Comparison of ENCODE assay signal across 8 cellular contexts in the genomic region with DNA sequence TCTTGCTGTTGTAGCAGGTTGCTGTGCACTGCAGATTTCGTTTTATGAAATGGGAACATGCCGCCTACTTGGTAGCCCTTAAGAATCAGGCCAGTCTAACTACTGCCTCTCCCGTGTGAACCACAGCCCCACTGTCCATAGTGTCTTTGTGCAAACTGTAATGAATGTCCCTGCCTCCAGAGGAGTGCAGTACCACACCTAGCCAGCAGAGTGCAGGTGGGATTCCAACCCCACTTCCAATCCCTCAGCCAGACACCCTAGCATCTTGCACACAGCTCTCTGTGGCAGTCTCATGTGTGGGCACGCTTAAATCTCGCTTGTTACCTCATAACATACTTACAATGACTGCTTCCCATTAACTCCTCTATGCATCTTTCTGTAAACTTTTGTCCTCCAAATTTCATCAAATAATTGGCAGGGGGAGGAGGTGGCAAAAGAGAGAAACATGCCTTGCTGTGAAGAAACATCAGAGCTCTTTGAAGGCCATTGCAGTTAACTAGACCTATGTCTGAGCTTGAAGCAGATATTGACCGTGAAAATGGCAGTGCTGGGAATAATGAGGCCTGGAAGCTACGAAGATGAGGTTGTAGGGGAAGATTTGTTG. TPM values are rescaled to one million over a fixed set of nuclear protein-coding genes. Genes with fewer than 3 reads are reported as not detected.
DNase-seq lines count a peak whose midpoint lies in the region; ATAC-seq, FAIRE-seq and TF ChIP-seq lines count a peak whose summit lies in the region.

No MANE protein-coding gene starts in this region.

- H3K27me3 ChIP-seq in cardiac muscle cell (no peaks in the 10 kb centered on the region), endothelial cell of umbilical vein (ENCODE audit: control insufficient read depth in 2 of 2, insufficient read depth in 2 of 2, low read length in 2 of 2) (no peaks in the 10 kb centered on the region)

- BruUV-seq in endothelial cell of umbilical vein (replicated peaks; lab: Mats Ljungman, UMichigan): no TSS peak

- no peaks in the 10 kb centered on the region for H3K4me1 ChIP-seq in cardiac muscle cell (ENCODE audit: low read depth)
- H3K4me1 ChIP-seq in endothelial cell of umbilical vein (ENCODE audit: control insufficient read depth, extremely low read depth, insufficient read depth, low read length): peaks cover 71% of the 10 kb centered on the region

- POLR2A ChIA-PET in endothelial cell of umbilical vein (lab: Charles Lee): no interaction called here

- TF ChIP-seq CTCF in cardiac muscle cell (IDR thresholded peaks at IDR 0.05; ENCODE audit: low read depth, low read length): peak; percentile 48
- TF ChIP-seq CTCF in endothelial cell of umbilical vein (IDR thresholded peaks at IDR 0.05; ENCODE audit: extremely low read depth in 1 of 2, insufficient read depth in 1 of 2, low read depth in 1 of 2, low read length in 2 of 2): peak; percentile 26 to 58

- DNase-seq in cardiac muscle cell (ENCODE audit: low read depth in 1 of 2, low spot score in 1 of 2): peak in 1 of 2 donors; percentile 22
- no peak for DNase-seq in left ventricle myocardium superior
- peak; percentile 28 to 52 for DNase-seq in activated CD4-positive, alpha-beta T cell treated with anti-CD3 and anti-CD28 coated beads for 4 hours
- peak; percentile 47 for DNase-seq in endothelial cell of umbilical vein (ENCODE audit: low read depth, low spot score)
- DNase-seq in stimulated activated CD4-positive, alpha-beta T cell treated with anti-CD3 and anti-CD28 coated beads, Interleukin-12 subunit alpha, Interleukin-12 subunit beta, amount 100 ng/mL, for 4 hours: peak; percentile 55
- DNase-seq in amniotic stem cell (lab: John Stamatoyannopoulos, UW): no peak
- DNase-seq in MV-4-11 (lab: John Stamatoyannopoulos, UW): no peak

- no peaks in the 10 kb centered on the region for H3K36me3 ChIP-seq in cardiac muscle cell
- peaks cover 3 to 28% of the 10 kb centered on the region in 2 experiments for H3K36me3 ChIP-seq in endothelial cell of umbilical vein (ENCODE audit: control insufficient read depth in 2 of 2, extremely low read depth in 1 of 2, insufficient read depth in 2 of 2, low read length in 2 of 2)

- no peaks in the 10 kb centered on the region for H3K9me1 ChIP-seq in endothelial cell of umbilical vein (replicated peaks; ENCODE audit: control insufficient read depth, extremely low read depth, insufficient read depth, low read length)

- H3K9me3 ChIP-seq in cardiac muscle cell (ENCODE audit: low read depth): no peaks in the 10 kb centered on the region
- no peaks in the 10 kb centered on the region for H3K9me3 ChIP-seq in endothelial cell of umbilical vein (replicated peaks; ENCODE audit: control insufficient read depth, insufficient read depth, low read length)

- ATAC-seq in left ventricle myocardium superior (no peak), HG03196 (IDR thresholded peaks at IDR 0.05; ENCODE audit: unreplicated experiment) (peak; percentile 84)

- dilution Hi-C loops in endothelial cell of umbilical vein (cut with MboI; ENCODE audit: extremely low pct_ligation_motif_present, low sequenced_read_pairs): no loop called here

- TF ChIP-seq POLR2A in endothelial cell of umbilical vein (IDR thresholded peaks at IDR 0.05; ENCODE audit: low read depth, low read length): no peak

- no peak overlapping the region for H2AFZ ChIP-seq in endothelial cell of umbilical vein (ENCODE audit: low read depth, low read length)

- intact Hi-C loops in left ventricle myocardium superior (cut with micrococcal nuclease) (no loop called here), endothelial cell of umbilical vein (cut with micrococcal nuclease) (no loop called here)

- no peak overlapping the region for H3K9ac ChIP-seq in endothelial cell of umbilical vein (replicated peaks; ENCODE audit: extremely low read depth, insufficient read depth, low read length)

- CTCF ChIA-PET in endothelial cell of umbilical vein (lab: Charles Lee): interaction anchor here (0.9 to 3.9 kb wide), 6 partner anchors 8 to 22 kb away, joined by 3 to 23 read pairs (median 4); no protein-coding TSS in a partner anchor

- FAIRE-seq in endothelial cell of umbilical vein (lab: Jason Lieb, UNC): no peak

- H3K27ac ChIP-seq in cardiac muscle cell (no peak overlapping the region), endothelial cell of umbilical vein (ENCODE audit: insufficient read depth, low read depth, low read length) (no peak overlapping the region)

- H3K4me2 ChIP-seq in endothelial cell of umbilical vein (ENCODE audit: insufficient read depth, low read length): no peak overlapping the region

- peaks cover 31% of the 10 kb centered on the region for H3K79me2 ChIP-seq in endothelial cell of umbilical vein (ENCODE audit: control insufficient read depth, insufficient read depth, low read length)

- no peak overlapping the region for H3K4me3 ChIP-seq in cardiac muscle cell
- no peak overlapping the region for H3K4me3 ChIP-seq in endothelial cell of umbilical vein (replicated peaks in 1 of 3; ENCODE audit: insufficient read depth in 1 of 3, low read depth in 1 of 3, low read length in 3 of 3)

- H4K20me1 ChIP-seq in endothelial cell of umbilical vein (replicated peaks; ENCODE audit: control insufficient read depth, extremely low read depth, insufficient read depth, low read length): no peaks in the 10 kb centered on the region

TF ChIP-seq in endothelial cell of umbilical vein, 7 proteins besides CTCF, POLR2A, EP300 and RAD21:
- no peak for TF ChIP-seq MYC (IDR thresholded peaks at IDR 0.05; ENCODE audit: low read depth, low read length)
- no peak for TF ChIP-seq MAX (IDR thresholded peaks at IDR 0.05; ENCODE audit: insufficient read depth, insufficient read length)

RNA-seq across cellular contexts. Expression of gene ZAR1L, which starts 47.2 kb away (rescaled TPM):
- total RNA-seq in cardiac muscle cell: not detected in 2 replicates
- not detected in 2 replicates for polyA plus RNA-seq in cardiac muscle cell
- not detected for total RNA-seq in left ventricle myocardium superior
- total RNA-seq in endothelial cell of umbilical vein: not detected in 2 replicates
- 0.05 TPM in 1 of 2 replicates, not detected in the other for polyA plus RNA-seq in endothelial cell of umbilical vein
- polyA plus RNA-seq in endothelial cell of umbilical vein (2011; cell fraction: cytosol; rRNA removed): not detected in 2 replicates
- not detected in 2 replicates for polyA plus RNA-seq in endothelial cell of umbilical vein (2011; cell fraction: nucleus; rRNA removed)
- not detected in 2 replicates for polyA plus RNA-seq in endothelial cell of umbilical vein (2012)
- not detected in 2 replicates for polyA minus RNA-seq in endothelial cell of umbilical vein
- not detected for polyA minus RNA-seq in endothelial cell of umbilical vein (2011; cell fraction: cytosol; rRNA and poly(A)+ RNA removed)
- not detected in 2 replicates for polyA minus RNA-seq in endothelial cell of umbilical vein (2011; cell fraction: nucleus; rRNA and poly(A)+ RNA removed)

RNA-seq across cellular contexts. Expression of gene BRCA2, which starts 47.4 kb away (rescaled TPM):
- 1.8 and 5.2 TPM in 2 replicates for total RNA-seq in cardiac muscle cell
- 3.3 and 3.6 TPM in 2 replicates for polyA plus RNA-seq in cardiac muscle cell
- 0.64 TPM for total RNA-seq in left ventricle myocardium superior
- total RNA-seq in endothelial cell of umbilical vein: 16.1 and 17.5 TPM in 2 replicates
- 1.3 and 2.9 TPM in 2 replicates for polyA plus RNA-seq in endothelial cell of umbilical vein
- 4.1 and 4.3 TPM in 2 replicates for polyA plus RNA-seq in endothelial cell of umbilical vein (2011; cell fraction: cytosol; rRNA removed)
- polyA plus RNA-seq in endothelial cell of umbilical vein (2011; cell fraction: nucleus; rRNA removed): 12.9 and 15.2 TPM in 2 replicates
- 2.7 and 7.9 TPM in 2 replicates for polyA plus RNA-seq in endothelial cell of umbilical vein (2012)
- polyA minus RNA-seq in endothelial cell of umbilical vein: 5.6 and 9.6 TPM in 2 replicates
- 6.7 TPM for polyA minus RNA-seq in endothelial cell of umbilical vein (2011; cell fraction: cytosol; rRNA and poly(A)+ RNA removed)
- polyA minus RNA-seq in endothelial cell of umbilical vein (2011; cell fraction: nucleus; rRNA and poly(A)+ RNA removed): 10.8 and 16.1 TPM in 2 replicates

Comparison
In these comparisons a context has a peak if more than half of its experiments do, and no peak if none do; other contexts are left out.
1. DNase-seq: peak in activated CD4-positive, alpha-beta T cell treated with anti-CD3 and anti-CD28 coated beads for 4 hours (2 of 2), endothelial cell of umbilical vein (single experiment) and stimulated activated CD4-positive, alpha-beta T cell treated with anti-CD3 and anti-CD28 coated beads, Interleukin-12 subunit alpha, Interleukin-12 subunit beta, amount 100 ng/mL, for 4 hours (single experiment); none in left ventricle myocardium superior (single experiment), amniotic stem cell (single experiment) and MV-4-11 (single experiment).